Comparison of ENCODE assay signal across 8 cellular contexts in genomic region chr12:7092229-7092985, GRCh38. TPM values are rescaled to one million over a fixed set of nuclear protein-coding genes. Genes with fewer than 3 reads are reported as not detected.
DNase-seq lines count a peak whose midpoint lies in the region; ATAC-seq and TF ChIP-seq lines count a peak whose summit lies in the region.

Gene C1R (minus strand): TSS chr12:7092445. CDS start chr12:7092388, 57 bp downstream.

- no peaks in the 10 kb centered on the region for H3K9me2 ChIP-seq in OCI-LY7 (ENCODE audit: insufficient read depth, low read length)

- H3K4me3 Mint-ChIP-seq in activated T-helper 1 cell treated with anti-CD3 and anti-CD28 coated beads, Interleukin-12 subunit alpha, Interleukin-12 subunit beta, Interleukin-2, Interleukin-4 antibody, amounts not matched to agents 30 ng/mL and 10 ng/mL and 1 ng/mL, durations not matched to agents 14 hours and 24 hours and 36 hours, result peak within 1 kb of the TSS; percentile 80
- H3K4me3 Mint-ChIP-seq in naive thymus-derived CD8-positive, alpha-beta T cell, result peak within 1 kb of the TSS; percentile 83 to 91 (median 86)

- TF ChIP-seq CTCF in OCI-LY7 (conservative IDR thresholded peaks at IDR 0.05; ENCODE audit: low read length) (peak; percentile 87), fibroblast of mammary gland (conservative IDR thresholded peaks at IDR 0.05; ENCODE audit: control insufficient read depth, insufficient read depth, low read depth, low read length) (peak; percentile 84)

- no TSS peak for BruUV-seq in OCI-LY7 (replicated peaks; lab: Mats Ljungman, UMichigan)

- peaks cover 22 to 27% (median 25%) of the 10 kb centered on the region in 10 experiments for H3K4me1 ChIP-seq in BLaER1 treated with 17β-estradiol and CSF1 and Interleukin-3, amounts not matched to agents 10 nM and 100 nM
- peaks cover 3% of the 10 kb centered on the region for H3K4me1 ChIP-seq in OCI-LY7 (ENCODE audit: insufficient read depth, low read length, poor library complexity, severe bottlenecking)

- CTCF ChIA-PET in OCI-LY7 (lab: Charles Lee; ENCODE audit: unreplicated experiment), result no interaction called here

- DNase-seq in HCEC 1CT (peak; percentile 73), OCI-LY7 (ENCODE audit: low spot score) (peak; percentile 59), fibroblast of mammary gland (ENCODE audit: low read depth) (peak; percentile 92)
- DNase-seq in activated T-helper 1 cell treated with anti-CD3 and anti-CD28 coated beads, Interleukin-12 subunit alpha, Interleukin-12 subunit beta, Interleukin-2, Interleukin-4 antibody, amounts not matched to agents 30 ng/mL and 10 ng/mL and 1 ng/mL, durations not matched to agents 14 hours and 24 hours and 36 hours (ENCODE audit: low spot score), result peak; percentile 51
- peak; percentile 48 to 77 (median 64) for DNase-seq in naive thymus-derived CD8-positive, alpha-beta T cell
- DNase-seq in stimulated activated naive CD4-positive, alpha-beta T cell treated with Interleukin-2 at 50 U/mL for 16 hours (lab: John Stamatoyannopoulos, UW), result peak; percentile 57

- 0 out of 2 replicates have a peak within 1 kb of the TSS, but pooled peaks have one; percentile 21 for H2AFZ ChIP-seq in OCI-LY7 (ENCODE audit: low read length)

- no peaks in the 10 kb centered on the region for H3K79me2 ChIP-seq in OCI-LY7 (ENCODE audit: insufficient read depth, low read depth, low read length)

- H3K9me3 ChIP-seq in BLaER1 treated with 17β-estradiol and CSF1 and Interleukin-3, amounts not matched to agents 10 nM and 100 nM (replicated peaks in 1 of 11), result no peaks in the 10 kb centered on the region
- H3K9me3 ChIP-seq in OCI-LY7 (ENCODE audit: low read length), result no peaks in the 10 kb centered on the region

- H3K27me3 ChIP-seq in BLaER1 treated with 17β-estradiol and CSF1 and Interleukin-3, amounts not matched to agents 10 nM and 100 nM, result 0 out of 22 replicates have a peak, but pooled peaks cover 0 to 5% (median 0%) of the 10 kb centered on the region in 11 experiments

- H3K27me3 Mint-ChIP-seq in activated T-helper 1 cell treated with anti-CD3 and anti-CD28 coated beads, Interleukin-12 subunit alpha, Interleukin-12 subunit beta, Interleukin-2, Interleukin-4 antibody, amounts not matched to agents 30 ng/mL and 10 ng/mL and 1 ng/mL, durations not matched to agents 14 hours and 24 hours and 36 hours (ENCODE audit: insufficient read depth), result peaks cover 6% of the 10 kb centered on the region
- H3K27me3 Mint-ChIP-seq in naive thymus-derived CD8-positive, alpha-beta T cell, result no peaks in the 10 kb centered on the region

- intact Hi-C loops in OCI-LY7 (cut with micrococcal nuclease; ENCODE audit: unreplicated experiment), result loop anchor here (1.0 to 5.0 kb wide), 4 partner anchors 20 to 225 kb away; partner anchors contain the start of genes C12orf57 and TPI1
- intact Hi-C loops in activated T-helper 1 cell treated with anti-CD3 and anti-CD28 coated beads, Interleukin-12 subunit alpha, Interleukin-12 subunit beta, Interleukin-2, Interleukin-4 antibody, amounts not matched to agents 30 ng/mL and 10 ng/mL and 1 ng/mL, durations not matched to agents 14 hours and 24 hours and 36 hours (cut with micrococcal nuclease), result loop anchor here (1.0 to 5.0 kb wide), 6 partner anchors 16 to 168 kb away; partner anchors contain the start of genes C12orf57, EMG1, LPCAT3 and PHB2

- POLR2A ChIA-PET in OCI-LY7 (lab: Charles Lee), result interaction anchor here (1.3 kb wide), 1 partner anchor 148 kb away, joined by 5 read pairs; the partner anchor contains the start of genes C12orf57 and RNU7-1
- POLR2A ChIA-PET in naive thymus-derived CD8-positive, alpha-beta T cell (lab: Charles Lee), result interaction anchor here (1.3 to 2.0 kb wide), 3 partner anchors 16 to 226 kb away, joined by 3 to 6 read pairs (median 3); partner anchors contain the start of gene C1RL

- peak within 1 kb of the TSS in 4 of 11 experiments; percentile 14 to 50 (median 36); a peak in 5 of 22 replicates for H3K27ac ChIP-seq in BLaER1 treated with 17β-estradiol and CSF1 and Interleukin-3, amounts not matched to agents 10 nM and 100 nM
- H3K27ac ChIP-seq in OCI-LY7 (ENCODE audit: low read depth, low read length, poor library complexity, severe bottlenecking), result no peak within 1 kb of the TSS

- H3K27ac Mint-ChIP-seq in activated T-helper 1 cell treated with anti-CD3 and anti-CD28 coated beads, Interleukin-12 subunit alpha, Interleukin-12 subunit beta, Interleukin-2, Interleukin-4 antibody, amounts not matched to agents 30 ng/mL and 10 ng/mL and 1 ng/mL, durations not matched to agents 14 hours and 24 hours and 36 hours, result peak within 1 kb of the TSS; percentile 0
- peak within 1 kb of the TSS; percentile 67 to 93 (median 77) for H3K27ac Mint-ChIP-seq in naive thymus-derived CD8-positive, alpha-beta T cell

- H3K36me3 Mint-ChIP-seq in activated T-helper 1 cell treated with anti-CD3 and anti-CD28 coated beads, Interleukin-12 subunit alpha, Interleukin-12 subunit beta, Interleukin-2, Interleukin-4 antibody, amounts not matched to agents 30 ng/mL and 10 ng/mL and 1 ng/mL, durations not matched to agents 14 hours and 24 hours and 36 hours (ENCODE audit: low read depth), result no peaks in the 10 kb centered on the region
- no peaks in the 10 kb centered on the region for H3K36me3 Mint-ChIP-seq in naive thymus-derived CD8-positive, alpha-beta T cell

- H3K9me3 Mint-ChIP-seq in activated T-helper 1 cell treated with anti-CD3 and anti-CD28 coated beads, Interleukin-12 subunit alpha, Interleukin-12 subunit beta, Interleukin-2, Interleukin-4 antibody, amounts not matched to agents 30 ng/mL and 10 ng/mL and 1 ng/mL, durations not matched to agents 14 hours and 24 hours and 36 hours, result no peaks in the 10 kb centered on the region
- H3K9me3 Mint-ChIP-seq in naive thymus-derived CD8-positive, alpha-beta T cell, result no peaks in the 10 kb centered on the region

- peak; percentile 74 to 88 for ATAC-seq in naive thymus-derived CD8-positive, alpha-beta T cell
- no peak for ATAC-seq in GM18867 (IDR thresholded peaks at IDR 0.05; ENCODE audit: unreplicated experiment)

- peaks cover 0 to 7% (median 0%) of the 10 kb centered on the region in 11 experiments; a peak in 3 of 22 replicates for H3K36me3 ChIP-seq in BLaER1 treated with 17β-estradiol and CSF1 and Interleukin-3, amounts not matched to agents 10 nM and 100 nM
- no peaks in the 10 kb centered on the region for H3K36me3 ChIP-seq in OCI-LY7 (ENCODE audit: insufficient read depth, low read length)

- peak within 1 kb of the TSS in 8 of 11 experiments; percentile 4 to 51 (median 36); a peak in 15 of 22 replicates for H3K9ac ChIP-seq in BLaER1 treated with 17β-estradiol and CSF1 and Interleukin-3, amounts not matched to agents 10 nM and 100 nM

- H3K4me2 ChIP-seq in BLaER1 treated with 17β-estradiol and CSF1 and Interleukin-3, amounts not matched to agents 10 nM and 100 nM, result peak within 1 kb of the TSS; percentile 32 to 86 (median 64)
- H3K4me2 ChIP-seq in OCI-LY7 (ENCODE audit: low read length), result peak within 1 kb of the TSS; percentile 38; the same call in 1 of the 2 replicates

- H4K20me1 ChIP-seq in BLaER1 treated with 17β-estradiol and CSF1 and Interleukin-3, amounts not matched to agents 10 nM and 100 nM, result no peaks in the 10 kb centered on the region
- no peaks in the 10 kb centered on the region for H4K20me1 ChIP-seq in OCI-LY7 (ENCODE audit: insufficient read depth, low read length)

- H3K4me1 Mint-ChIP-seq in activated T-helper 1 cell treated with anti-CD3 and anti-CD28 coated beads, Interleukin-12 subunit alpha, Interleukin-12 subunit beta, Interleukin-2, Interleukin-4 antibody, amounts not matched to agents 30 ng/mL and 10 ng/mL and 1 ng/mL, durations not matched to agents 14 hours and 24 hours and 36 hours (ENCODE audit: low read depth), result peaks cover 8% of the 10 kb centered on the region
- H3K4me1 Mint-ChIP-seq in naive thymus-derived CD8-positive, alpha-beta T cell, result peaks cover 3 to 17% (median 13%) of the 10 kb centered on the region in 4 donors

- H3K4me3 ChIP-seq in BLaER1 treated with 17β-estradiol and CSF1 and Interleukin-3, amounts not matched to agents 10 nM and 100 nM, result no peak within 1 kb of the TSS; a peak in 1 of 20 replicates
- no peak within 1 kb of the TSS for H3K4me3 ChIP-seq in OCI-LY7 (ENCODE audit: low read depth, low read length, poor library complexity, severe bottlenecking)
- H3K4me3 ChIP-seq in fibroblast of mammary gland (ENCODE audit: control insufficient read depth, low read depth, low read length), result peak within 1 kb of the TSS; percentile 60

RNA-seq across cellular contexts. Expression of gene C1R, which starts in this region (rescaled TPM):
- total RNA-seq in OCI-LY7 (2014; rRNA removed; shearing (Covaris generic)), result not detected in 2 replicates
- total RNA-seq in OCI-LY7 (2022), result 0.30 TPM in 1 of 2 replicates, not detected in the other
- total RNA-seq in activated T-helper 1 cell treated with anti-CD3 and anti-CD28 coated beads, Interleukin-12 subunit alpha, Interleukin-12 subunit beta, Interleukin-2, Interleukin-4 antibody, amounts not matched to agents 30 ng/mL and 10 ng/mL and 1 ng/mL, durations not matched to agents 14 hours and 24 hours and 36 hours, result 1.7 and 2.0 TPM in 2 replicates
- 1 to 10 TPM; 1.4 to 1.5 TPM for total RNA-seq in naive thymus-derived CD8-positive, alpha-beta T cell
- 1 to 10 TPM; 1.5 to 3.2 (median 2.5) TPM for polyA plus RNA-seq in naive thymus-derived CD8-positive, alpha-beta T cell

Comparison
In these comparisons a context has a peak if more than half of its experiments do, and no peak if none do; other contexts are left out.
1. Peak in DNase-seq and H3K4me2 ChIP-seq in OCI-LY7; RNA of the gene not detected or under 1 TPM.